Comparison of ENCODE assay signal across 11 cellular contexts in the genomic region with DNA sequence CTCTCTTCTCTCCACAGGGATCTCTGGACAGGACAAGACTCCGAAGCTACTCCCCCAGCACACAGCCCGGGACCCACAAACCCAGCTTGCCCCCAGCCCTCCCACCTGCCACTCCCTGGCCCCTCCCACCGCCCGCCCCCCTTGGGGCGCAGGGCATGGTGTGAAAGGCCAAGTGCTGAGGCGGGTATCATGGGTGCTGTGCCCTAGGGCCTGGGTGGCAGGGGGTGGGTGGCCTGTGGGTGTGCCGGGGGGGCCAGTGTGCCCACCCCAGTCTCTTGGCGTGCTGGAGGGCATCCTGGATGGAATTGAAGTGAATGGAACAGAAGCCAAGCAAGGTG. TPM values are rescaled to one million over a fixed set of nuclear protein-coding genes. Genes with fewer than 3 reads are reported as not detected.
DNase-seq lines count a peak whose midpoint lies in the region; ATAC-seq and TF ChIP-seq lines count a peak whose summit lies in the region.
"Had no signal": no experiment of that assay in that cellular context is flagged by ENCODE, and none has a peak within 500 bp of the region (broad histone marks: within the 10 kb centered on the region; RNA-seq: fewer than 3 reads in every experiment).

No MANE protein-coding gene starts in this region.

- H3K9ac ChIP-seq in skeletal muscle tissue (ENCODE audit: low read depth in 1 of 3, low read length in 3 of 3) = peak overlapping the region in 2 of 3 donors; percentile 66 to 79

- intact Hi-C loops in adrenal gland (cut with DNase I) = loop anchor here in 1 of 2 donors (10.0 kb wide), 1 partner anchor 59 kb away; the partner anchor contains the start of gene CSF3
- intact Hi-C loops in left colon (cut with DNase I, micrococcal nuclease) = no loop called here

- H3K9me3 ChIP-seq in adrenal gland (replicated peaks in 1 of 3) = no peaks in the 10 kb centered on the region
- H3K9me3 ChIP-seq in skeletal muscle tissue (ENCODE audit: control insufficient read depth in 3 of 3, low read length in 3 of 3) = no peaks in the 10 kb centered on the region
- H3K9me3 ChIP-seq: spleen had no signal

- 75 to 86% (median 83%) methylated on average over 8 of the region's 8 CpGs for WGBS in adrenal gland, 4 donors

- peak overlapping the region; percentile 75 for H3K27ac ChIP-seq in C4-2B
- H3K27ac ChIP-seq in adrenal gland = peak overlapping the region; percentile 51 to 95 (median 90)
- H3K27ac ChIP-seq in skeletal muscle tissue (ENCODE audit: low read depth, low read length) = peak overlapping the region; percentile 99

- TF ChIP-seq POLR2A in adrenal gland (IDR thresholded peaks at IDR 0.05) (no peak), GM18505 (IDR thresholded peaks at IDR 0.05; ENCODE audit: borderline replicate concordance, extremely low read depth, insufficient read depth, insufficient read length) (no peak)

- ATAC-seq in left colon = no peak
- no peak for ATAC-seq in GM18505 (IDR thresholded peaks at IDR 0.05; ENCODE audit: unreplicated experiment)

- H3K4me1 ChIP-seq in adrenal gland (replicated peaks in 1 of 2) = peaks cover 77 to 83% of the 10 kb centered on the region in 2 donors
- H3K4me1 ChIP-seq in skeletal muscle tissue (ENCODE audit: control insufficient read depth in 3 of 3, insufficient read depth in 3 of 3, low read length in 3 of 3) = peaks cover 72 to 82% (median 77%) of the 10 kb centered on the region in 3 donors

- H3K36me3 ChIP-seq in adrenal gland (replicated peaks in 1 of 2) (peaks cover 0 to 18% of the 10 kb centered on the region in 2 donors), skeletal muscle tissue (ENCODE audit: control insufficient read depth in 3 of 3, insufficient read depth in 3 of 3, low read length in 3 of 3) (peaks cover 23 to 32% (median 27%) of the 10 kb centered on the region in 3 donors)

- H3K4me3 ChIP-seq in adrenal gland (no peak overlapping the region), skeletal muscle tissue (ENCODE audit: low read length in 3 of 3) (no peak overlapping the region)
- H3K4me3 ChIP-seq: spleen had no signal

- no peak for DNase-seq in adrenal gland
- peak; percentile 17 to 43 for DNase-seq in left colon
- no peak for DNase-seq in stimulated activated naive CD4-positive, alpha-beta T cell treated with Interleukin-2 at 50 U/mL for 16 hours (lab: John Stamatoyannopoulos, UW)
- no peak for DNase-seq in COLO668 (lab: John Stamatoyannopoulos, UW; ENCODE audit: unreplicated experiment)
- DNase-seq in iPS-NIHi7 (ENCODE audit: extremely low spot score) = no peak
- DNase-seq: activated T-cell treated with anti-CD3 and anti-CD28 coated beads, Interleukin-2, amount 50 U/mL, for 48 hours; NK-92 treated with Interleukin-12 subunit alpha and Interleukin-12 subunit beta, amount 100 ng/mL, for 24 hours; spleen had no signal

- TF ChIP-seq CTCF in C4-2B (conservative IDR thresholded peaks at IDR 0.05) (no peak), adrenal gland (IDR thresholded peaks at IDR 0.05) (no peak)

- H3K27me3 ChIP-seq in adrenal gland (no peaks in the 10 kb centered on the region), skeletal muscle tissue (ENCODE audit: control insufficient read depth in 3 of 3, insufficient read depth in 3 of 3, low read length in 3 of 3) (no peaks in the 10 kb centered on the region)
- H3K27me3 ChIP-seq: spleen had no signal

RNA-seq across cellular contexts. Expression of gene THRA, which starts 11.4 kb away (rescaled TPM):
- 100 to 1,000 TPM in 3 of 8 donors, 10 to 100 TPM in 5; 46.1 to 110 (median 76.4) TPM for total RNA-seq in adrenal gland
- 10 to 100 TPM; 41.8 to 62.3 (median 50.9) TPM for polyA plus RNA-seq in adrenal gland
- total RNA-seq in left colon = 10 to 100 TPM; 48.4 to 56.3 TPM
- total RNA-seq in skeletal muscle tissue = 30.8 TPM

RNA-seq across cellular contexts. Expression of gene MED24, which starts 19.9 kb away (rescaled TPM):
- 100 to 1,000 TPM in 1 of 8 donors, 10 to 100 TPM in 7; 57.1 to 127 (median 78.1) TPM for total RNA-seq in adrenal gland
- 100 to 1,000 TPM in 1 of 3 donors, 10 to 100 TPM in 2; 50.3 to 103 (median 92.9) TPM for polyA plus RNA-seq in adrenal gland
- total RNA-seq in left colon = 100 to 1,000 TPM in 1 of 2 donors, 10 to 100 TPM in 1; 63.4 to 108 TPM
- total RNA-seq in skeletal muscle tissue = 25.6 TPM

RNA-seq across cellular contexts. Expression of gene NR1D1, which starts 26.2 kb away (rescaled TPM):
- total RNA-seq in adrenal gland (10 to 100 TPM; 14.0 to 69.1 (median 41.4) TPM), left colon (10 to 100 TPM; 16.9 to 19.8 TPM), skeletal muscle tissue (1.0 TPM)
- 10 to 100 TPM; 34.5 to 59.0 (median 36.6) TPM for polyA plus RNA-seq in adrenal gland

RNA-seq across cellular contexts. Expression of gene MSL1, which starts 47.6 kb away (rescaled TPM):
- 100 to 1,000 TPM in 1 of 8 donors, 10 to 100 TPM in 7; 47.8 to 100 (median 69.1) TPM for total RNA-seq in adrenal gland
- polyA plus RNA-seq in adrenal gland = 100 to 1,000 TPM in 2 of 3 donors, 10 to 100 TPM in 1; 74.2 to 143 (median 128) TPM
- total RNA-seq in left colon = 10 to 100 TPM; 77.4 to 82.0 TPM
- 53.8 TPM for total RNA-seq in skeletal muscle tissue

RNA-seq across cellular contexts. Expression of gene CSF3, which starts 58.9 kb away (rescaled TPM):
- total RNA-seq in adrenal gland (under 1 TPM in 4 of 8 donors, not detected in 4; 0.32 to 0.74 (median 0.44) TPM), left colon (under 1 TPM; 0.20 to 0.67 TPM), skeletal muscle tissue (0.52 TPM)
- 1 to 10 TPM in 1 of 3 donors, under 1 TPM in 2; 0.24 to 6.1 (median 0.80) TPM for polyA plus RNA-seq in adrenal gland

Comparison
In these comparisons a context has a peak if more than half of its experiments do, and no peak if none do; other contexts are left out.
1. DNase-seq: peak in left colon (2 of 2); none in adrenal gland (0 of 7), stimulated activated naive CD4-positive, alpha-beta T cell treated with Interleukin-2 at 50 U/mL for 16 hours (single experiment), COLO668 (single experiment) and iPS-NIHi7 (single experiment).
2. Peak in every context shown above with its lines, with median percentiles within 50 percentile points of each other: H3K27ac ChIP-seq.